Comparison of ENCODE assay signal across 32 cellular contexts in the genomic region with DNA sequence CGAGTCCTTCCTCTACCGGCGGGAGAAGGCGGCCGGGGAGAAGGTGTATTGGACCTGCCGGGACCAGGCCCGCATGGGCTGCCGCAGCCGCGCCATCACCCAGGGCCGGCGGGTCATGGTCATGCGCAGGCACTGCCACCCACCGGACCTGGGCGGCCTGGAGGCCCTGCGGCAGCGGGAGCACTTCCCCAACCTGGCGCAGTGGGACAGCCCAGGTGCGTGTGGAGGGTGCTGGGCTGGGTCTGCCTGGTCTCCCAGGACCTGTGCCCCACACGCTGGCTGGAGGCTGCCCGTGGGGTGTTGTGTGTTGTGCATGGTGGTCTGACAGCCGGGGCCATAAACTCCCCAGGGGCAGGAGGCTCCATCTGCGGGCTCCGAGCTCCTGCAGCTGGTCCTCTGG. TPM values are rescaled to one million over a fixed set of nuclear protein-coding genes. Genes with fewer than 3 reads are reported as not detected.
"Had no signal": no experiment of that assay in that cellular context is flagged by ENCODE, and none has a peak within 500 bp of the region (broad histone marks: within the 10 kb centered on the region; RNA-seq: fewer than 3 reads in every experiment).

No MANE protein-coding gene starts in this region.

- H3K9me3 ChIP-seq: body of pancreas, breast epithelium, SJCRH30 had no signal

- H3K4me1 Mint-ChIP-seq: activated naive CD4-positive, alpha-beta T cell treated with anti-CD3 and anti-CD28 coated beads, Interleukin-2, amount 50 U/mL, for 24 hours had no signal

- H3K4me3 Mint-ChIP-seq: activated CD8-positive, alpha-beta T cell treated with anti-CD3 and anti-CD28 coated beads, Interleukin-2, amount 10 ng/mL, durations not matched to agents 7 days and 5 days; activated naive CD4-positive, alpha-beta T cell treated with anti-CD3 and anti-CD28 coated beads, Interleukin-2, amount 50 U/mL, for 24 hours; activated naive CD8-positive, alpha-beta T cell treated with anti-CD3 and anti-CD28 coated beads, Interleukin-2, amount 10 ng/mL, durations not matched to agents 7 days and 5 days; activated T-cell treated with anti-CD3 and anti-CD28 coated beads, Interleukin-2, amount 50 U/mL, for 24 hours had no signal

- H3K27ac Mint-ChIP-seq: activated CD8-positive, alpha-beta T cell treated with anti-CD3 and anti-CD28 coated beads, Interleukin-2, amount 10 ng/mL, durations not matched to agents 7 days and 5 days; activated naive CD4-positive, alpha-beta T cell treated with anti-CD3 and anti-CD28 coated beads, Interleukin-2, amount 50 U/mL, for 24 hours; activated naive CD8-positive, alpha-beta T cell treated with anti-CD3 and anti-CD28 coated beads, Interleukin-2, amount 10 ng/mL, durations not matched to agents 7 days and 5 days; activated T-cell treated with anti-CD3 and anti-CD28 coated beads, Interleukin-2, amount 50 U/mL, for 24 hours; activated T-helper 2 cell treated with anti-CD3 and anti-CD28 coated beads, Interferon-gamma antibody, Interleukin-2, Interleukin-4, amounts not matched to agents 10 μg/mL and 5 μg/mL and 100 μg/mL, durations not matched to agents 14 hours and 24 hours and 36 hours had no signal

- H3K27me3 ChIP-seq: body of pancreas, breast epithelium, SJCRH30 had no signal

- H3K4me3 ChIP-seq: body of pancreas, breast epithelium, SJCRH30, SK-N-MC had no signal

- H3K9me3 Mint-ChIP-seq: activated naive CD4-positive, alpha-beta T cell treated with anti-CD3 and anti-CD28 coated beads, Interleukin-2, amount 50 U/mL, for 24 hours; activated naive CD8-positive, alpha-beta T cell treated with anti-CD3 and anti-CD28 coated beads, Interleukin-2, amount 10 ng/mL, durations not matched to agents 7 days and 5 days; activated T-cell treated with anti-CD3 and anti-CD28 coated beads, Interleukin-2, amount 50 U/mL, for 24 hours; activated T-helper 2 cell treated with anti-CD3 and anti-CD28 coated beads, Interferon-gamma antibody, Interleukin-2, Interleukin-4, amounts not matched to agents 10 μg/mL and 5 μg/mL and 100 μg/mL, durations not matched to agents 14 hours and 24 hours and 36 hours had no signal

- H3K27ac ChIP-seq: body of pancreas, breast epithelium, SJCRH30, SK-N-MC, WERI-Rb-1 had no signal

- DNase-seq: activated CD4-positive, alpha-beta T cell treated with anti-CD3 and anti-CD28 coated beads for 1 hour; activated CD4-positive, alpha-beta T cell treated with anti-CD3 and anti-CD28 coated beads for 48 hours; activated CD4-positive, alpha-beta T cell treated with anti-CD3 and anti-CD28 coated beads, Interleukin-2, amount 50 U/mL, for 48 hours; activated CD4-positive, CD25-positive, alpha-beta regulatory T cell; activated CD8-positive, alpha-beta T cell treated with anti-CD3 and anti-CD28 coated beads, Interleukin-2, amount 10 ng/mL, durations not matched to agents 7 days and 5 days; activated gamma-delta T cell; activated naive CD4-positive, alpha-beta T cell treated with Interleukin-2 at 50 U/mL for 16 hours; activated naive CD8-positive, alpha-beta T cell treated with anti-CD3 and anti-CD28 coated beads, Interleukin-2, amount 10 ng/mL, durations not matched to agents 7 days and 5 days; activated T-cell treated with anti-CD3 and anti-CD28 coated beads, Interleukin-2, amount 50 U/mL, for 24 hours; body of pancreas; NCI-H1092 treated with DMSO at 0.1 percent for 48 hours; NCI-H1417; NCI-H146; NCI-H187; NCI-H2081; NCI-H226; NCI-H446 treated with DMSO at 0.1 percent for 48 hours; NCI-H524; NCI-H69; NCI-H82; SHP77; SJCRH30; T1000; WERI-Rb-1 had no signal

- ATAC-seq: activated CD8-positive, alpha-beta T cell treated with anti-CD3 and anti-CD28 coated beads, Interleukin-2, amount 10 ng/mL, durations not matched to agents 7 days and 5 days; body of pancreas; Panc1 had no signal

- H3K4me1 ChIP-seq: body of pancreas, breast epithelium, SJCRH30 had no signal

- H3K27me3 Mint-ChIP-seq: activated naive CD4-positive, alpha-beta T cell treated with anti-CD3 and anti-CD28 coated beads, Interleukin-2, amount 50 U/mL, for 24 hours; activated naive CD8-positive, alpha-beta T cell treated with anti-CD3 and anti-CD28 coated beads, Interleukin-2, amount 10 ng/mL, durations not matched to agents 7 days and 5 days; activated T-cell treated with anti-CD3 and anti-CD28 coated beads, Interleukin-2, amount 50 U/mL, for 24 hours had no signal

- H3K36me3 ChIP-seq: breast epithelium had no signal

RNA-seq across cellular contexts. Expression of a gene that starts 26.9 kb away (rescaled TPM):
- total RNA-seq: cardiac septum; T-helper 1 cell treated with Interleukin-12 subunit alpha and Interleukin-12 subunit beta and Interleukin-4 antibody, amounts not matched to agents 30 ng/mL and 1 ng/mL, for 36 hours; T-helper 2 cell treated with Interferon-gamma antibody and Interleukin-4, amounts not matched to agents 100 ng/mL and 5 ng/mL, for 36 hours had no signal
